Comparison of ENCODE assay signal across 17 cellular contexts in the genomic region with DNA sequence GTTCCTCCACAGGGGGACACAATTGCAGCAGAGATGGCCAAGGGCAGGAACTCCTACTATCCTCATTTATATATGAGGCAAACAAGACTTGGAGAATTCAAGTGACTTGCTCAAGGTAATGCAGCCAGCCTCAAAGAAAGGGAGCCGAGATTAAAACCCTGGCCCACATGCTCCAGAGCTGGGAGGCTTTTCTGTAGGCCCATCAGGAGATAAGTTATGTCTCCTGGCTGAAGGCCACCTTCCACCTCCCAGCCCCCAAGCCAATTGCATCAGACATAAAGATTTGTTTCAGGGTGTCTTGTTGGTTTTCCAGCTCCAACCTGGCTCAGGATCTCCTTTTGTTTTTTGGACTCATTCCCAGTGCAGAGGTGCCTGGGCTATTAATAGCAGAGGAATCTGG. TPM values are rescaled to one million over a fixed set of nuclear protein-coding genes. Genes with fewer than 3 reads are reported as not detected.
"Had no signal": no experiment of that assay in that cellular context is flagged by ENCODE, and none has a peak within 500 bp of the region (broad histone marks: within the 10 kb centered on the region; RNA-seq: fewer than 3 reads in every experiment).

No MANE protein-coding gene starts in this region.

- H3K4me1 ChIP-seq: pancreas, right lobe of liver had no signal

- H3K9me3 ChIP-seq: esophagus muscularis mucosa, pancreas, right lobe of liver had no signal

- H3K36me3 Mint-ChIP-seq: naive thymus-derived CD8-positive, alpha-beta T cell; stimulated activated effector memory CD8-positive, alpha-beta T cell treated with anti-CD3 and anti-CD28 coated beads, Interleukin-12 subunit alpha, Interleukin-12 subunit beta, amount 100 ng/mL, for 72 hours had no signal

- H3K4me3 Mint-ChIP-seq: activated naive CD4-positive, alpha-beta T cell treated with anti-CD3 and anti-CD28 coated beads for 36 hours; activated naive CD8-positive, alpha-beta T cell treated with anti-CD3 and anti-CD28 coated beads, Interleukin-2, amount 50 U/mL, for 24 hours; activated T-helper 17 cell treated with anti-CD3 and anti-CD28 coated beads, Interleukin-2, amount 50 U/mL, for 72 hours; central memory CD8-positive, alpha-beta T cell; naive thymus-derived CD8-positive, alpha-beta T cell; stimulated activated effector memory CD8-positive, alpha-beta T cell treated with anti-CD3 and anti-CD28 coated beads, Interleukin-12 subunit alpha, Interleukin-12 subunit beta, amount 100 ng/mL, for 72 hours had no signal

- H3K36me3 ChIP-seq: brain microvascular endothelial cell, esophagus muscularis mucosa, pancreas, right lobe of liver had no signal

- H3K27ac ChIP-seq: brain microvascular endothelial cell, esophagus muscularis mucosa, pancreas, right lobe of liver had no signal

- H3K27me3 ChIP-seq: brain microvascular endothelial cell, pancreas, right lobe of liver had no signal

- H3K9me3 Mint-ChIP-seq: activated naive CD4-positive, alpha-beta T cell treated with anti-CD3 and anti-CD28 coated beads for 36 hours; activated naive CD8-positive, alpha-beta T cell treated with anti-CD3 and anti-CD28 coated beads, Interleukin-2, amount 50 U/mL, for 24 hours; activated T-helper 17 cell treated with anti-CD3 and anti-CD28 coated beads, Interleukin-2, amount 50 U/mL, for 72 hours; central memory CD8-positive, alpha-beta T cell; naive thymus-derived CD8-positive, alpha-beta T cell; stimulated activated effector memory CD8-positive, alpha-beta T cell treated with anti-CD3 and anti-CD28 coated beads, Interleukin-12 subunit alpha, Interleukin-12 subunit beta, amount 100 ng/mL, for 72 hours had no signal

- H3K27ac Mint-ChIP-seq: activated naive CD4-positive, alpha-beta T cell treated with anti-CD3 and anti-CD28 coated beads for 36 hours; activated naive CD8-positive, alpha-beta T cell treated with anti-CD3 and anti-CD28 coated beads, Interleukin-2, amount 50 U/mL, for 24 hours; naive thymus-derived CD8-positive, alpha-beta T cell; stimulated activated effector memory CD8-positive, alpha-beta T cell treated with anti-CD3 and anti-CD28 coated beads, Interleukin-12 subunit alpha, Interleukin-12 subunit beta, amount 100 ng/mL, for 72 hours had no signal

- DNase-seq: activated CD4-positive, alpha-beta T cell treated with anti-CD3 and anti-CD28 coated beads, Interleukin-2, amount 50 U/mL, for 1 hour; activated CD4-positive, CD25-positive, alpha-beta regulatory T cell treated with anti-CD3 and anti-CD28 coated beads, Interleukin-2, amount 50 U/mL, for 72 hours; activated naive CD4-positive, alpha-beta T cell treated with anti-CD3 and anti-CD28 coated beads for 36 hours; activated naive CD8-positive, alpha-beta T cell treated with anti-CD3 and anti-CD28 coated beads, Interleukin-2, amount 50 U/mL, for 24 hours; activated T-cell treated with anti-CD3 and anti-CD28 coated beads for 4 hours; anterior cingulate cortex; brain microvascular endothelial cell; cortex of kidney; effector CD4-positive, alpha-beta T cell; stimulated activated CD4-positive, alpha-beta T cell treated with anti-CD3 and anti-CD28 coated beads, Interleukin-4, amount 100 ng/mL, for 24 hours had no signal

- ATAC-seq: activated naive CD8-positive, alpha-beta T cell treated with anti-CD3 and anti-CD28 coated beads, Interleukin-2, amount 50 U/mL, for 24 hours; activated T-helper 17 cell treated with anti-CD3 and anti-CD28 coated beads, Interleukin-2, amount 50 U/mL, for 72 hours; naive thymus-derived CD8-positive, alpha-beta T cell; pancreas; right lobe of liver; stimulated activated effector memory CD8-positive, alpha-beta T cell treated with anti-CD3 and anti-CD28 coated beads, Interleukin-12 subunit alpha, Interleukin-12 subunit beta, amount 100 ng/mL, for 72 hours had no signal

- H3K4me3 ChIP-seq: esophagus muscularis mucosa, pancreas, right lobe of liver had no signal

RNA-seq across cellular contexts. Expression of gene SMIM38, which starts 59.5 kb away (rescaled TPM):
- total RNA-seq: right lobe of liver had no signal
